In the genomic region with DNA sequence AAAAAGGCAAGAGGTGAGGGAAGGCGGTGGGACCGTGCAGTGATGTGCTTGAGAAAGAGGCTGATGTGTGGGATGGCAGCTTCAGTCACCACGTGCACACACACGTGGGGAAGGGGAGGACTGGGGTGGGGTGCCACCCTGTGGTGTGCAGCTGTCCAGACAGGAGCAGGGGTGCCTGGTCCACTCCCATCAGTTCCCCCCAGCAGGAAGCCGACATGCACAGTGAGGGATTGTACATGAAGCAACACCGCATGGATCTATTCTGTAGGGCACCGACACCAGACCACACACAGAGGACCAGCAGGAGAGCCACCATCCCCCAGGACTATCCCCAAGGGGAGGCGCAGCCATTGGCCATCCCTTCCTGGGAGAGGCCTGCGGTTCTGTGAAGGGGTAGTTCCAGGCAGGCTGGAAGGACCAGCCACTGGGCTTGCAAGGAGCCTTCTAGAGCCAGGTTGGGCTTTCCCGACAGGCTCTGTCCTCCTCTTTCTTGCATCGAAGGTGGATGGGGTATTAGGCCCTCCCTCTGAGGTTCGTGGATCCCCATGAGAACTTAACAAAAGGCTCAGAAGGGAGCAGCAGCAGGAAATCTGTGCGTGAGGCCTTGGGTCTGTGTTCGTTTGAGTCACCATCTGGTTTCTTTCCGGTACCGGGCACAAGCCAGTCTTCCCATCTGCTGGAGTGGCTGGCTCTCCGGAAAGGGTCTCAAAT, we compare ENCODE assay signal across 8 cellular contexts. TPM values are rescaled to one million over a fixed set of nuclear protein-coding genes. Genes with fewer than 3 reads are reported as not detected.
DNase-seq lines count a peak whose midpoint lies in the region; ATAC-seq, FAIRE-seq and TF ChIP-seq lines count a peak whose summit lies in the region.

No MANE protein-coding gene starts in this region.

- no peak for FAIRE-seq in GM19239 (lab: Jason Lieb, UNC)

- H4K91ac ChIP-seq in mesenchymal stem cell (ENCODE audit: low read length) = peak overlapping the region; percentile 9

- no peak overlapping the region for H3K4me3 ChIP-seq in AG04450 (ENCODE audit: low read depth, low read length)
- peak overlapping the region; percentile 43; the same call in 1 of the 2 replicates for H3K4me3 ChIP-seq in GM23338
- H3K4me3 ChIP-seq in mesenchymal stem cell (ENCODE audit: insufficient read depth in 1 of 2, low read depth in 1 of 2, low read length in 2 of 2) = no peak overlapping the region

- H3K9ac ChIP-seq in mesenchymal stem cell (ENCODE audit: low read length) = peak overlapping the region; percentile 35

- CTCF ChIA-PET in AG04450 (lab: Charles Lee) = interaction anchor here (0.6 to 1.7 kb wide), 14 partner anchors 9 to 420 kb away, joined by 3 to 24 read pairs (median 4); no protein-coding TSS in a partner anchor

- H2BK120ac ChIP-seq in mesenchymal stem cell (ENCODE audit: low read depth, low read length) = no peak overlapping the region

- no peaks in the 10 kb centered on the region for H4K20me1 ChIP-seq in GM23338 (replicated peaks; ENCODE audit: insufficient read depth)

- peak overlapping the region; percentile 92 for H2BK15ac ChIP-seq in mesenchymal stem cell (ENCODE audit: low read depth, poor library complexity, severe bottlenecking)

- no peak overlapping the region for H3K14ac ChIP-seq in mesenchymal stem cell (ENCODE audit: low read length in 2 of 2)

- H2AFZ ChIP-seq in GM23338 (peak overlapping the region; percentile 70), mesenchymal stem cell (ENCODE audit: low read depth, low read length) (peak overlapping the region; percentile 93)

- peak overlapping the region; percentile 34 to 70 for H2BK12ac ChIP-seq in mesenchymal stem cell (ENCODE audit: low read length in 2 of 2)

- POLR2A ChIA-PET in AG04450 (lab: Yijun Ruan, JAX) = interaction anchor here (1.1 kb wide), 1 partner anchor 260 kb away, joined by 5 read pairs; the partner anchor contains the start of gene ZBTB1

- peak overlapping the region; percentile 23 for H2AK5ac ChIP-seq in mesenchymal stem cell (ENCODE audit: low read length, severe bottlenecking)

- peak overlapping the region in 1 of 2 experiments; percentile 56 for H3K18ac ChIP-seq in mesenchymal stem cell (ENCODE audit: low read depth in 1 of 2, low read length in 2 of 2)

- peak overlapping the region in 1 of 2 experiments; percentile 3 for H3K4ac ChIP-seq in mesenchymal stem cell (ENCODE audit: low read depth in 1 of 2, low read length in 2 of 2)

- peaks cover 67% of the 10 kb centered on the region for H3K4me1 Mint-ChIP-seq in GM23338

- H3K9me2 ChIP-seq in GM23338 (ENCODE audit: insufficient read depth) = no peaks in the 10 kb centered on the region

- 55% methylated on average over 17 of the region's 17 CpGs for WGBS in mesenchymal stem cell

- H3K36me3 ChIP-seq in GM23338 (ENCODE audit: insufficient read depth) (no peaks in the 10 kb centered on the region), mesenchymal stem cell (ENCODE audit: control insufficient read depth in 1 of 2, insufficient read depth in 2 of 2, low read depth in 1 of 2, low read length in 2 of 2) (no peaks in the 10 kb centered on the region)

- H3K79me1 ChIP-seq in mesenchymal stem cell (replicated peaks; ENCODE audit: low read length, poor library complexity, severe bottlenecking) = peaks cover 2% of the 10 kb centered on the region

- H3K9me3 ChIP-seq in AG04450 (ENCODE audit: control insufficient read depth, insufficient read depth, low read length) (no peaks in the 10 kb centered on the region), mesenchymal stem cell (ENCODE audit: control insufficient read depth, low read length) (no peaks in the 10 kb centered on the region)

- DNase-seq in AG04450 (ENCODE audit: low read depth, low spot score) = no peak
- DNase-seq in GM23338 (ENCODE audit: low spot score) = peak; percentile 46
- DNase-seq in mesenchymal stem cell = peak; percentile 80
- no peak for DNase-seq in GM19239 (ENCODE audit: insufficient read length, low spot score)
- no peak for DNase-seq in activated CD8-positive, alpha-beta memory T cell treated with anti-CD3 and anti-CD28 coated beads, Interleukin-2, amount 50 U/mL, for 48 hours

- peak overlapping the region; percentile 56; the same call in 1 of the 3 replicates for H3K4me3 Mint-ChIP-seq in GM23338

- H3K9me3 Mint-ChIP-seq in GM23338 = no peaks in the 10 kb centered on the region

- H3K23ac ChIP-seq in mesenchymal stem cell (ENCODE audit: low read length in 2 of 2) = no peak overlapping the region

- TF ChIP-seq CTCF in AG04450 (IDR thresholded peaks at IDR 0.05; ENCODE audit: low read depth, low read length) (0 out of 2 replicates have a peak, but pooled peaks have one; percentile 9), GM23338 (conservative IDR thresholded peaks at IDR 0.05; ENCODE audit: low read depth in 2 of 2) (peak in 1 of 2 experiments; percentile 48; a peak in 2 of 4 replicates)

- H3K27ac Mint-ChIP-seq in GM23338 = no peak overlapping the region

- H2BK5ac ChIP-seq in mesenchymal stem cell (ENCODE audit: low read depth, low read length, poor library complexity, severe bottlenecking) = no peak overlapping the region

- H3K27ac ChIP-seq in AG04450 (ENCODE audit: low read depth, low read length) (no peak overlapping the region), GM23338 (ENCODE audit: low read depth) (no peak overlapping the region), angular gyrus (ENCODE audit: low read depth, low read length) (peak overlapping the region; percentile 17), mesenchymal stem cell (ENCODE audit: low read length, poor library complexity, severe bottlenecking) (peak overlapping the region; percentile 51)

- ATAC-seq in GM23338 = peak; percentile 15
- no peak for ATAC-seq in GM18861 (IDR thresholded peaks at IDR 0.05; ENCODE audit: unreplicated experiment)
- ATAC-seq in GM18498 (IDR thresholded peaks at IDR 0.05; ENCODE audit: unreplicated experiment) = no peak

- H3K4me2 ChIP-seq in GM23338 (peak overlapping the region; percentile 78), mesenchymal stem cell (ENCODE audit: low read length, poor library complexity, severe bottlenecking) (no peak overlapping the region)

- H3K4me1 ChIP-seq in GM23338 (ENCODE audit: insufficient read depth) (peaks cover 28% of the 10 kb centered on the region; the same call in 1 of the 2 replicates), mesenchymal stem cell (ENCODE audit: control insufficient read depth, insufficient read depth, low read depth, low read length) (peaks cover 56% of the 10 kb centered on the region)

- peaks cover 13% of the 10 kb centered on the region for H3K27me3 Mint-ChIP-seq in GM23338 (ENCODE audit: insufficient read depth, low read depth, poor library complexity)

- peak overlapping the region; percentile 67 for H4K8ac ChIP-seq in mesenchymal stem cell (ENCODE audit: low read length)

- H3K79me2 ChIP-seq in GM23338 (replicated peaks; ENCODE audit: insufficient read depth) = no peaks in the 10 kb centered on the region

- H3K27me3 ChIP-seq in AG04450 (ENCODE audit: control insufficient read depth, insufficient read depth, low read length) = peaks cover 10% of the 10 kb centered on the region
- no peaks in the 10 kb centered on the region for H3K27me3 ChIP-seq in GM23338 (ENCODE audit: insufficient read depth)
- H3K27me3 ChIP-seq in mesenchymal stem cell (ENCODE audit: control insufficient read depth in 1 of 2, insufficient read depth in 1 of 2, low read length in 2 of 2) = peaks cover 0 to 40% of the 10 kb centered on the region in 2 experiments

- H3F3A ChIP-seq in GM23338 (replicated peaks; ENCODE audit: low read depth) = peaks cover 10% of the 10 kb centered on the region; the same call in 1 of the 2 replicates

- H3K36me3 Mint-ChIP-seq in GM23338 (ENCODE audit: low read depth) = no peaks in the 10 kb centered on the region; the same call in 2 of the 3 replicates

TF ChIP-seq in GM23338, 12 proteins besides CTCF, POLR2A, EP300 and RAD21 (continues in another document):
- TF ChIP-seq EZH2phosphoT487 (IDR thresholded peaks at IDR 0.05; ENCODE audit: unreplicated experiment) = no peak

RNA-seq across cellular contexts. Expression of gene PLEKHG3, which starts 59.7 kb away (rescaled TPM):
- polyA plus RNA-seq in AG04450 (2011; rRNA removed) (6.4 and 6.6 TPM in 2 replicates), GM23338 (2016; fragmentation: Nextera tagmentation; extraction: Ambion mirVana) (23.0 and 30.8 TPM in 2 replicates)
- 8.1 and 12.0 TPM in 2 replicates for polyA minus RNA-seq in AG04450 (2011; rRNA and poly(A)+ RNA removed)
- 83.1 and 83.9 TPM in 2 replicates for total RNA-seq in GM23338 (2014; rRNA removed; shearing (Covaris generic))
- 14.9 TPM for polyA plus RNA-seq in mesenchymal stem cell (2013, experiment 1 of 2)
- 14.3 TPM for polyA plus RNA-seq in mesenchymal stem cell (2013, experiment 2 of 2)

Comparison
In these comparisons a context has a peak if more than half of its experiments do, and no peak if none do; other contexts are left out.
1. DNase-seq: peak in GM23338 (single experiment) and mesenchymal stem cell (single experiment); none in AG04450 (single experiment), GM19239 (single experiment) and activated CD8-positive, alpha-beta memory T cell treated with anti-CD3 and anti-CD28 coated beads, Interleukin-2, amount 50 U/mL, for 48 hours (single experiment).
2. H3K27ac ChIP-seq: peak in angular gyrus (single experiment) and mesenchymal stem cell (single experiment); none in AG04450 (single experiment) and GM23338 (single experiment).